17 cellular contexts compared by ENCODE assay signal in the genomic region with DNA sequence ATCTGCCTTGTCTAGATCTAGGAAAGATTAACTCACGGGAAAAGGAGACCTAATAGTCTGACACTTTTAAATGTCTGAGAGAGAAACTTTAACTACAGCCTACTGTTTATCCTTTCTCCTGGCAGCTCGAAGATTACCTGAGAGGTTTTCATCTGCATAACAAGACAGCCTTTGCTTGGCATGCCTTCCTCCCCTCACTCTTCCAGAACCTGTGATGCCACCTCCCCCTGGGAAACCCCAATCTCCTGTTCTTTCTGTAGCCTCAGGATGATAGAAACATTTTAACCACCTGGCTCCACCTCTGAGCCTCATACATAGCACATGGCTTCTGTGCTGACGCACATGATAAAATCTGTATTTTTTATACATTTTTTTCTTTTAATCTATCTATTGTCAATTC.
DNase-seq lines count a peak whose midpoint lies in the region; FAIRE-seq and TF ChIP-seq lines count a peak whose summit lies in the region.
"Had no signal": no experiment of that assay in that cellular context is flagged by ENCODE, and none has a peak within 500 bp of the region (broad histone marks: within the 10 kb centered on the region; RNA-seq: fewer than 3 reads in every experiment).

No MANE protein-coding gene starts in this region.

- TF ChIP-seq POLR2A in H1 (IDR thresholded peaks at IDR 0.05; ENCODE audit: control extremely low read depth in 1 of 2, low read depth in 2 of 2, low read length in 2 of 2) (no peak), breast epithelium (IDR thresholded peaks at IDR 0.05) (no peak)

- TF ChIP-seq CTCF in H9 (conservative IDR thresholded peaks at IDR 0.05) (no peak), H1 (IDR thresholded peaks at IDR 0.05; ENCODE audit: control extremely low read depth in 1 of 3, insufficient read depth in 1 of 3, low read depth in 1 of 3, low read length in 3 of 3) (no peak), parathyroid adenoma (IDR thresholded peaks at IDR 0.05) (no peak), breast epithelium (IDR thresholded peaks at IDR 0.05) (no peak)

- H4K5ac ChIP-seq in H9 (ENCODE audit: insufficient read length, low read depth, low read length) (no peak overlapping the region), H1 (ENCODE audit: insufficient read length, low read depth, low read length) (no peak overlapping the region), mesendoderm (ENCODE audit: low read length) (no peak overlapping the region)

- H3K27me3 ChIP-seq in H9 (ENCODE audit: insufficient read depth, low read length) (no peaks in the 10 kb centered on the region), H1 (replicated peaks in 1 of 4; ENCODE audit: control insufficient read depth in 3 of 4, extremely low read depth in 1 of 4, insufficient read depth in 3 of 4, low read length in 3 of 4) (peaks cover 0 to under 1% (median 0%) of the 10 kb centered on the region in 4 experiments; a peak in 1 of 7 replicates), mesendoderm (ENCODE audit: insufficient read depth, low read length, poor library complexity) (no peaks in the 10 kb centered on the region), parathyroid adenoma (ENCODE audit: control insufficient read depth, insufficient read depth, low read length) (no peaks in the 10 kb centered on the region), breast epithelium (no peaks in the 10 kb centered on the region)

- no peak for FAIRE-seq in H1 (lab: Jason Lieb, UNC)
- FAIRE-seq: A204.1, D721Med, G401.6, GM12891 had no signal

- H3K14ac ChIP-seq in H9 (ENCODE audit: insufficient read depth, low read length) (no peak overlapping the region), H1 (ENCODE audit: insufficient read length) (no peak overlapping the region)

- no peaks in the 10 kb centered on the region for H3K27me3 Mint-ChIP-seq in H9 (ENCODE audit: low read depth)
- H3K27me3 Mint-ChIP-seq: CD4-positive, alpha-beta T cell had no signal

- no peak overlapping the region for H3K4me3 Mint-ChIP-seq in H9
- H3K4me3 Mint-ChIP-seq: CD4-positive, alpha-beta T cell; HFFc6 had no signal

- H3K79me1 ChIP-seq in H9 (ENCODE audit: insufficient read depth, low read depth, low read length, poor library complexity, severe bottlenecking) (no peaks in the 10 kb centered on the region), H1 (ENCODE audit: low read depth, low read length) (no peaks in the 10 kb centered on the region), mesendoderm (ENCODE audit: low read length) (no peaks in the 10 kb centered on the region)

- H3K9me3 ChIP-seq in H9 (ENCODE audit: control insufficient read depth, low read depth, low read length) (no peaks in the 10 kb centered on the region), H1 (ENCODE audit: insufficient read depth in 2 of 2, low read depth in 1 of 2, low read length in 1 of 2) (no peaks in the 10 kb centered on the region), parathyroid adenoma (ENCODE audit: control insufficient read depth, low read length) (no peaks in the 10 kb centered on the region), breast epithelium (no peaks in the 10 kb centered on the region)
- H3K9me3 ChIP-seq: Caco-2 had no signal

- no peak overlapping the region for H2BK5ac ChIP-seq in H9 (ENCODE audit: insufficient read length, low read length)
- no peak overlapping the region for H2BK5ac ChIP-seq in H1 (ENCODE audit: low read depth, low read length)
- no peak overlapping the region for H2BK5ac ChIP-seq in mesendoderm (ENCODE audit: low read length)

- TF ChIP-seq RAD21 in H1 (IDR thresholded peaks at IDR 0.05 in 1 of 2, conservative IDR thresholded peaks at IDR 0.05 in 1 of 2; ENCODE audit: low read depth in 2 of 2, low read length in 2 of 2): no peak

- H3K4me2 ChIP-seq in H9 (ENCODE audit: insufficient read depth, insufficient read length, low read length) (no peak overlapping the region), H1 (ENCODE audit: insufficient read depth in 1 of 2, low read depth in 2 of 2, low read length in 2 of 2) (peak overlapping the region; percentile 34 to 45; a peak in 2 of 4 replicates), mesendoderm (ENCODE audit: low read length) (no peak overlapping the region), parathyroid adenoma (ENCODE audit: low read length) (no peak overlapping the region)
- H3K4me2 ChIP-seq: KMS-11 had no signal

- H3K9ac ChIP-seq in H9 (ENCODE audit: extremely low read depth, insufficient read length, low read length) (no peak overlapping the region), H1 (replicated peaks in 1 of 4; ENCODE audit: extremely low read depth in 1 of 4, low read depth in 3 of 4, low read length in 3 of 4) (no peak overlapping the region), mesendoderm (ENCODE audit: low read length) (no peak overlapping the region), parathyroid adenoma (no peak overlapping the region)
- H3K9ac ChIP-seq: KMS-11 had no signal

- H4K91ac ChIP-seq in H9 (ENCODE audit: insufficient read length, low read depth, low read length) (no peak overlapping the region), H1 (replicated peaks; ENCODE audit: insufficient read length, low read length) (no peak overlapping the region)

- no CpG with 5 or more reads among the region's 3 CpGs for WGBS in H9 (ENCODE audit: extremely low coverage, insufficient read length, low lambda C conversion rate)
- 46% methylated on average over 3 of the region's 3 CpGs; no CpG with 5 or more reads in 1 of the 2 experiments for WGBS in H1 (ENCODE audit: extremely low coverage in 1 of 2, insufficient coverage in 1 of 2, insufficient read length in 1 of 2, insufficient replicate concordance in 2 of 2, low coverage in 1 of 2, low lambda C conversion rate in 2 of 2, missing lambda C conversion rate in 1 of 2), 2 experiments
- no CpG with 5 or more reads among the region's 3 CpGs for WGBS in mesendoderm (ENCODE audit: extremely low coverage, insufficient coverage, low lambda C conversion rate)

- H3K23me2 ChIP-seq in H9 (ENCODE audit: insufficient read length, low read depth, low read length, poor library complexity, severe bottlenecking) (no peaks in the 10 kb centered on the region), H1 (ENCODE audit: low read depth, low read length) (no peaks in the 10 kb centered on the region)

- DNase-seq in H9 (peak; percentile 54), H1 (ENCODE audit: low read depth in 1 of 2, low spot score in 2 of 2) (peak in 1 of 2 experiments; percentile 39), mesendoderm (peak; percentile 65), breast epithelium (ENCODE audit: low spot score in 2 of 2) (no peak), GM19238 (ENCODE audit: insufficient read length, low spot score) (no peak)
- no peak for DNase-seq in central memory CD4-positive, alpha-beta T cell
- DNase-seq: AML-193; Caco-2; CD4-positive, alpha-beta T cell; HFFc6 had no signal

- peak overlapping the region; percentile 24 to 97 (median 65); a peak in 5 of 7 replicates for H3K27ac Mint-ChIP-seq in H9
- H3K27ac Mint-ChIP-seq: CD4-positive, alpha-beta T cell; HFFc6 had no signal

- no peak overlapping the region for H2AFZ ChIP-seq in H9 (ENCODE audit: low read length)
- no peak overlapping the region for H2AFZ ChIP-seq in H1 (ENCODE audit: low read length)
- peak overlapping the region; percentile 9 for H2AFZ ChIP-seq in parathyroid adenoma

- H3K18ac ChIP-seq in H9 (ENCODE audit: insufficient read length, low read depth, low read length) (no peak overlapping the region), H1 (ENCODE audit: extremely low read depth, low read length) (no peak overlapping the region), mesendoderm (ENCODE audit: low read length) (no peak overlapping the region)

- no peaks in the 10 kb centered on the region for H3K9me3 Mint-ChIP-seq in H9

- H2BK12ac ChIP-seq in H9 (ENCODE audit: insufficient read length, low read depth, low read length) (no peak overlapping the region), H1 (ENCODE audit: low read depth, low read length) (no peak overlapping the region)

- no peak for TF ChIP-seq EP300 in H1 (IDR thresholded peaks at IDR 0.05; ENCODE audit: borderline replicate concordance in 1 of 2, low read depth in 2 of 2, low read length in 2 of 2)

- H2BK15ac ChIP-seq in H9 (ENCODE audit: low read depth, low read length): no peak overlapping the region
- no peak overlapping the region for H2BK15ac ChIP-seq in H1 (ENCODE audit: low read length)
- no peak overlapping the region for H2BK15ac ChIP-seq in mesendoderm (replicated peaks; ENCODE audit: low read depth)

- H3K4ac ChIP-seq in H9 (ENCODE audit: low read depth, low read length) (no peak overlapping the region), H1 (replicated peaks; ENCODE audit: insufficient read length, low read depth, low read length) (no peak overlapping the region), mesendoderm (ENCODE audit: low read depth, low read length) (no peak overlapping the region)

- H2BK120ac ChIP-seq in H9 (ENCODE audit: low read depth, low read length, poor library complexity, severe bottlenecking): no peak overlapping the region
- H2BK120ac ChIP-seq in H1 (replicated peaks; ENCODE audit: low read depth, low read length): no peak overlapping the region
- H2BK120ac ChIP-seq in mesendoderm (ENCODE audit: low read depth, low read length): no peak overlapping the region

- H3K56ac ChIP-seq in H9 (ENCODE audit: insufficient read length, low read depth, low read length): no peak overlapping the region
- H3K56ac ChIP-seq in H1 (replicated peaks; ENCODE audit: insufficient read length, low read depth, low read length): no peak overlapping the region
- no peak overlapping the region for H3K56ac ChIP-seq in mesendoderm (ENCODE audit: low read length)

- intact Hi-C loops in breast epithelium (cut with DNase I; ENCODE audit: low total_unique reads): no loop called here

- H4K8ac ChIP-seq in H9 (replicated peaks; ENCODE audit: insufficient read length, low read depth, low read length) (no peak overlapping the region), H1 (ENCODE audit: extremely low read depth, insufficient read depth, low read length) (no peak overlapping the region), mesendoderm (ENCODE audit: low read depth, low read length) (no peak overlapping the region)

- no peaks in the 10 kb centered on the region for H3K36me3 ChIP-seq in H1 (ENCODE audit: control insufficient read depth in 2 of 4, insufficient read depth in 4 of 4, low read length in 3 of 4)
- no peaks in the 10 kb centered on the region for H3K36me3 ChIP-seq in mesendoderm (ENCODE audit: control insufficient read depth, insufficient read depth, low read length)
- H3K36me3 ChIP-seq in parathyroid adenoma (ENCODE audit: control insufficient read depth, insufficient read depth, low read length): no peaks in the 10 kb centered on the region
- H3K36me3 ChIP-seq in breast epithelium: no peaks in the 10 kb centered on the region

- CTCF ChIA-PET in H1 (lab: Charles Lee; ENCODE audit: partially characterized antibody): no interaction called here

- no peak overlapping the region for H3K27ac ChIP-seq in H9 (ENCODE audit: insufficient read length, low read depth, low read length)
- no peak overlapping the region for H3K27ac ChIP-seq in H1 (ENCODE audit: low read depth, low read length)
- no peak overlapping the region for H3K27ac ChIP-seq in mesendoderm (ENCODE audit: low read depth, low read length)
- no peak overlapping the region for H3K27ac ChIP-seq in parathyroid adenoma
- H3K27ac ChIP-seq in breast epithelium: no peak overlapping the region
- H3K27ac ChIP-seq: C4-2B, KMS-11 had no signal

- H3K23ac ChIP-seq in H9 (ENCODE audit: insufficient read length, low read depth, low read length) (no peak overlapping the region), H1 (ENCODE audit: insufficient read length) (no peak overlapping the region), mesendoderm (ENCODE audit: low read length) (no peak overlapping the region)

- no peaks in the 10 kb centered on the region for H3K36me3 Mint-ChIP-seq in H9 (ENCODE audit: insufficient read depth in 1 of 3, low read depth in 3 of 3)

- no peak overlapping the region for H2AK5ac ChIP-seq in H9 (ENCODE audit: insufficient read length, low read length)
- no peak overlapping the region for H2AK5ac ChIP-seq in H1 (ENCODE audit: low read depth, low read length)
- H2AK5ac ChIP-seq in mesendoderm (ENCODE audit: low read length): no peak overlapping the region

- no peak overlapping the region for H3T11ph ChIP-seq in H9 (ENCODE audit: low read length)

- POLR2A ChIA-PET in H1 (lab: Charles Lee; ENCODE audit: partially characterized antibody): no interaction called here

- H3K4me3 ChIP-seq in H1 (ENCODE audit: extremely low read depth in 1 of 4, insufficient read depth in 2 of 4, low read depth in 3 of 4, low read length in 4 of 4): no peak overlapping the region
- no peak overlapping the region for H3K4me3 ChIP-seq in mesendoderm (ENCODE audit: low read length)
- H3K4me3 ChIP-seq in parathyroid adenoma (ENCODE audit: low read depth, low read length): no peak overlapping the region
- no peak overlapping the region for H3K4me3 ChIP-seq in breast epithelium

- H4K20me1 ChIP-seq in H9 (ENCODE audit: control insufficient read depth, insufficient read depth, insufficient read length): no peaks in the 10 kb centered on the region
- no peaks in the 10 kb centered on the region for H4K20me1 ChIP-seq in H1 (replicated peaks in 1 of 2; ENCODE audit: control insufficient read depth in 1 of 2, insufficient read depth in 2 of 2, low read length in 2 of 2)

- H3K4me1 ChIP-seq in H9 (ENCODE audit: insufficient read depth, low read length) (no peaks in the 10 kb centered on the region; the same call in 1 of the 2 replicates), H1 (replicated peaks in 1 of 4; ENCODE audit: control insufficient read depth in 3 of 4, insufficient read depth in 4 of 4, low read length in 3 of 4) (peaks cover 0 to 8% (median 4%) of the 10 kb centered on the region in 4 experiments; a peak in 3 of 7 replicates), mesendoderm (ENCODE audit: control insufficient read depth, low read depth, low read length) (no peaks in the 10 kb centered on the region), parathyroid adenoma (no peaks in the 10 kb centered on the region), breast epithelium (no peaks in the 10 kb centered on the region)
- H3K4me1 ChIP-seq: Caco-2 had no signal

- H2BK20ac ChIP-seq in H9 (ENCODE audit: low read depth, low read length, poor library complexity, severe bottlenecking) (no peak overlapping the region), H1 (ENCODE audit: low read length) (no peak overlapping the region)

- H3K79me2 ChIP-seq in H9 (ENCODE audit: insufficient read depth, low read length): no peaks in the 10 kb centered on the region
- no peaks in the 10 kb centered on the region for H3K79me2 ChIP-seq in H1 (ENCODE audit: control insufficient read depth in 1 of 2, insufficient read depth in 2 of 2, low read length in 2 of 2)
- H3K79me2 ChIP-seq in mesendoderm (ENCODE audit: control insufficient read depth, insufficient read depth, low read length): no peaks in the 10 kb centered on the region
- H3K79me2 ChIP-seq in parathyroid adenoma: no peaks in the 10 kb centered on the region

- H3K4me1 Mint-ChIP-seq in H9: peaks cover 25 to 27% of the 10 kb centered on the region in 2 experiments

Comparison
In these comparisons a context has a peak if more than half of its experiments do, and no peak if none do; other contexts are left out.
1. DNase-seq: peak in H9 (single experiment) and mesendoderm (single experiment); none in central memory CD4-positive, alpha-beta T cell (single experiment), breast epithelium (0 of 2) and GM19238 (single experiment).
2. H3K4me2 ChIP-seq: peak in H1 (2 of 2); none in H9 (single experiment), mesendoderm (single experiment) and parathyroid adenoma (single experiment).